20 cellular contexts compared by ENCODE assay signal in the genomic region with DNA sequence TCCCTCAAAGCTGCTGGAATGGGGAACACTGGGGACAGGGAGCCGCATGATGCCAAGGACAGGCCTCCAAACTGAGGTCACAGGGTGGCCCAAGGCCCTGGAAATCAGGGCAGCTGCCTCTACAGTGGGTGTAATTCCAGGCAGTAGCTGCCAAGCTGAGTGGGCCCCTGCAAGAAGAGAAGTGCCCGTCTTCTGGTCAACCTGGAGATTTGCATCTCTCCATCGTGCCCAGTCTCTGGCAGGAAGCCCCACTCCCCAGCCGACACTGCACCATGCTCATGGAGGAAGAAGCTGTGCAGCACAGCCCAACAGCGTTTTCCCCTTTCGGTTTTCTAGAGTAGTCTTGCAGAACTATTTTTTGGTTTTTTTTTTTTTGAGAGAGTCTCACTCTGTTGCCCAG. TPM values are rescaled to one million over a fixed set of nuclear protein-coding genes. Genes with fewer than 3 reads are reported as not detected.
DNase-seq lines count a peak whose midpoint lies in the region; ATAC-seq lines count a peak whose summit lies in the region.
"Had no signal": no experiment of that assay in that cellular context is flagged by ENCODE, and none has a peak within 500 bp of the region (broad histone marks: within the 10 kb centered on the region; RNA-seq: fewer than 3 reads in every experiment).

No MANE protein-coding gene starts in this region.

- no peak overlapping the region for H3K4me3 ChIP-seq in SK-N-MC
- no peak overlapping the region for H3K4me3 ChIP-seq in aorta (ENCODE audit: low read length in 2 of 2)
- H3K4me3 ChIP-seq: A549 had no signal

- no peaks in the 10 kb centered on the region for H3K9me3 ChIP-seq in SK-N-MC (ENCODE audit: low read depth, low read length)
- peaks cover 4% of the 10 kb centered on the region for H3K9me3 ChIP-seq in aorta (ENCODE audit: control insufficient read depth, low read length)
- H3K9me3 ChIP-seq: A549, BE2C had no signal

- DNase-seq in stimulated activated CD4-positive, alpha-beta T cell treated with anti-CD3 and anti-CD28 coated beads, Interleukin-15, amount 100 ng/mL, for 24 hours = peak; percentile 4
- DNase-seq in stimulated activated CD4-positive, alpha-beta T cell treated with anti-CD3 and anti-CD28 coated beads, Interleukin-12 subunit alpha, Interleukin-12 subunit beta, amount 100 ng/mL, for 4 hours = no peak
- no peak for DNase-seq in SK-N-MC (ENCODE audit: low read depth, low spot score)
- no peak for DNase-seq in left colon
- no peak for DNase-seq in aorta
- DNase-seq in 8988T = no peak
- no peak for DNase-seq in NCI-H2029 (lab: John Stamatoyannopoulos, UW)
- DNase-seq: BE2C; CD8-positive, alpha-beta T cell; COR-L47; DMS153; DMS79 treated with DMSO at 0.1 percent for 48 hours; EL; GOT3; H9 had no signal

- 84 to 87% methylated on average over 6 of the region's 6 CpGs for WGBS in aorta, 2 donors

- peaks cover 30% of the 10 kb centered on the region; the same call in 1 of the 2 replicates for H3K36me3 ChIP-seq in SK-N-MC (ENCODE audit: insufficient read depth, low read length)
- H3K36me3 ChIP-seq in aorta (ENCODE audit: control insufficient read depth in 1 of 2, insufficient read depth in 2 of 2, low read length in 1 of 2) = peaks cover 5 to 15% of the 10 kb centered on the region in 2 donors

- no peaks in the 10 kb centered on the region for H3K27me3 ChIP-seq in aorta (ENCODE audit: control insufficient read depth in 1 of 2, insufficient read depth in 2 of 2, low read length in 1 of 2)
- H3K27me3 ChIP-seq: BE2C had no signal

- peak overlapping the region; percentile 92 for H3K27ac ChIP-seq in SK-N-MC
- H3K27ac ChIP-seq in aorta (ENCODE audit: low read depth in 1 of 2, low read length in 2 of 2) = no peak overlapping the region
- H3K27ac ChIP-seq: A549, C4-2B had no signal

- no peaks in the 10 kb centered on the region for H3K4me1 ChIP-seq in aorta (ENCODE audit: control insufficient read depth in 1 of 2, insufficient read depth in 2 of 2, low read length in 2 of 2)
- H3K4me1 ChIP-seq: A549, BE2C had no signal

- ATAC-seq in left colon = peak; percentile 15
- peak; percentile 33 for ATAC-seq in aorta (ENCODE audit: low FRiP score)
- ATAC-seq in GM18867 (IDR thresholded peaks at IDR 0.05; ENCODE audit: unreplicated experiment) = no peak
- ATAC-seq: A549; CD8-positive, alpha-beta T cell had no signal

- no peak overlapping the region for H3K9ac ChIP-seq in SK-N-MC (ENCODE audit: insufficient read length)

- intact Hi-C loops in left colon (cut with DNase I, micrococcal nuclease) = no loop called here
- intact Hi-C loops in aorta (cut with DNase I) = no loop called here

RNA-seq across cellular contexts. Expression of gene FAM209A, which starts 2.2 kb away (rescaled TPM):
- total RNA-seq in left colon (under 1 TPM; 0.34 to 0.39 TPM), aorta (1 to 10 TPM in 1 of 2 donors, under 1 TPM in 1; 0.48 to 1.0 TPM)
- polyA plus RNA-seq in aorta = under 1 TPM in 1 of 2 donors, not detected in 1; 0.43 TPM
- total RNA-seq: H9, HT1080 had no signal
- polyA plus RNA-seq: AG04450 had no signal

RNA-seq across cellular contexts. Expression of gene FAM209B, which starts 10.7 kb away (rescaled TPM):
- total RNA-seq in left colon (not detected), aorta (under 1 TPM in 1 of 2 donors, not detected in 1; 0.90 TPM)
- polyA plus RNA-seq in aorta = under 1 TPM in 1 of 2 donors, not detected in 1; 0.92 TPM
- total RNA-seq: HT1080 had no signal

RNA-seq across cellular contexts. Expression of gene RTF2, which starts 53.9 kb away (rescaled TPM):
- total RNA-seq in left colon = 10 to 100 TPM; 65.5 to 71.5 TPM
- 10 to 100 TPM; 68.1 to 72.6 TPM for total RNA-seq in aorta
- polyA plus RNA-seq in aorta = 10 to 100 TPM; 82.4 to 95.9 TPM
